In genomic region chr11:14894657-14895598, GRCh38 we compare ENCODE assay signal across 8 cellular contexts.
DNase-seq lines count a peak whose midpoint lies in the region; ATAC-seq and TF ChIP-seq lines count a peak whose summit lies in the region.

No MANE protein-coding gene starts in this region.

- DNase-seq in activated CD4-positive, alpha-beta T cell treated with anti-CD3 and anti-CD28 coated beads for 48 hours, result peak; percentile 45
- no peak for DNase-seq in activated CD4-positive, alpha-beta T cell treated with anti-CD3 and anti-CD28 coated beads for 4 hours
- DNase-seq in SIG-M5 treated with dmso at 0.1 percent for 504 hours (lab: John Stamatoyannopoulos, UW; ENCODE audit: unreplicated experiment) (peak; percentile 83), fibroblast of pulmonary artery (ENCODE audit: low read depth) (peak; percentile 94), skeletal muscle cell (ENCODE audit: low read depth) (peak; percentile 82), NCI-H345 treated with DMSO at 0.1 percent for 48 hours (lab: John Stamatoyannopoulos, UW; ENCODE audit: unreplicated experiment) (no peak), NCI-H2227 (lab: John Stamatoyannopoulos, UW; ENCODE audit: unreplicated experiment) (no peak)

- TF ChIP-seq CTCF in fibroblast of pulmonary artery (IDR thresholded peaks at IDR 0.05; ENCODE audit: low read length, missing control alignments), result no peak

- ATAC-seq in GM19023 (IDR thresholded peaks at IDR 0.05; ENCODE audit: unreplicated experiment), result no peak

- H3K4me3 ChIP-seq in fibroblast of pulmonary artery (replicated peaks; ENCODE audit: low read depth, low read length) (no peak overlapping the region), skeletal muscle cell (ENCODE audit: low read depth, low read length) (no peak overlapping the region)

Comparison
In these comparisons a context has a peak if more than half of its experiments do, and no peak if none do; other contexts are left out.
1. DNase-seq: peak in activated CD4-positive, alpha-beta T cell treated with anti-CD3 and anti-CD28 coated beads for 48 hours (single experiment), SIG-M5 treated with dmso at 0.1 percent for 504 hours (single experiment), fibroblast of pulmonary artery (single experiment) and skeletal muscle cell (single experiment); none in activated CD4-positive, alpha-beta T cell treated with anti-CD3 and anti-CD28 coated beads for 4 hours (0 of 2), NCI-H345 treated with DMSO at 0.1 percent for 48 hours (single experiment) and NCI-H2227 (single experiment).